Comparison of ENCODE assay signal across 8 cellular contexts in genomic region chr2:101307950-101308431, GRCh38. TPM values are rescaled to one million over a fixed set of nuclear protein-coding genes. Genes with fewer than 3 reads are reported as not detected.
DNase-seq lines count a peak whose midpoint lies in the region; ATAC-seq and TF ChIP-seq lines count a peak whose summit lies in the region.

No MANE protein-coding gene starts in this region.

- H2BK15ac ChIP-seq in mesenchymal stem cell (ENCODE audit: low read depth, poor library complexity, severe bottlenecking): no peak overlapping the region

- H3K27me3 Mint-ChIP-seq in T-helper 1 cell treated with Interleukin-12 subunit alpha and Interleukin-12 subunit beta and Interleukin-4 antibody, amounts not matched to agents 30 μg/mL and 1 μg/mL, for 36 hours (ENCODE audit: low read depth): no peaks in the 10 kb centered on the region
- no peaks in the 10 kb centered on the region for H3K27me3 Mint-ChIP-seq in dendritic cell treated with granulocyte-macrophage colony-stimulating factor and Interleukin-4, amounts not matched to agents 40 ng/mL and 50 ng/mL, for 4 days

- peak overlapping the region; percentile 96 for H4K8ac ChIP-seq in mesenchymal stem cell (ENCODE audit: low read length)

- peak overlapping the region in 1 of 2 experiments; percentile 98 for H3K14ac ChIP-seq in mesenchymal stem cell (ENCODE audit: low read length in 2 of 2)

- peaks cover 37% of the 10 kb centered on the region for H3K36me3 Mint-ChIP-seq in T-helper 1 cell treated with Interleukin-12 subunit alpha and Interleukin-12 subunit beta and Interleukin-4 antibody, amounts not matched to agents 30 μg/mL and 1 μg/mL, for 36 hours (ENCODE audit: low read depth)
- peaks cover 39% of the 10 kb centered on the region for H3K36me3 Mint-ChIP-seq in dendritic cell treated with granulocyte-macrophage colony-stimulating factor and Interleukin-4, amounts not matched to agents 40 ng/mL and 50 ng/mL, for 4 days (ENCODE audit: low read depth)

- H4K91ac ChIP-seq in mesenchymal stem cell (ENCODE audit: low read length): peak overlapping the region; percentile 94

- peaks cover 60% of the 10 kb centered on the region for H3K4me1 Mint-ChIP-seq in T-helper 1 cell treated with Interleukin-12 subunit alpha and Interleukin-12 subunit beta and Interleukin-4 antibody, amounts not matched to agents 30 μg/mL and 1 μg/mL, for 36 hours (ENCODE audit: low read depth)
- H3K4me1 Mint-ChIP-seq in dendritic cell treated with granulocyte-macrophage colony-stimulating factor and Interleukin-4, amounts not matched to agents 40 ng/mL and 50 ng/mL, for 4 days (ENCODE audit: low read depth): peaks cover 57% of the 10 kb centered on the region

- peak overlapping the region; percentile 41 to 42 for H2BK12ac ChIP-seq in mesenchymal stem cell (ENCODE audit: low read length in 2 of 2)

- 2% methylated on average over 54 of the region's 57 CpGs for WGBS in mesenchymal stem cell
- WGBS in tibial nerve, 2 donors: 0 to 1% methylated on average over 5 to 15 of the region's 57 CpGs

- H3K4ac ChIP-seq in mesenchymal stem cell (ENCODE audit: low read depth in 1 of 2, low read length in 2 of 2): peak overlapping the region; percentile 57 to 94

- no peak for TF ChIP-seq EP300 in tibial nerve (IDR thresholded peaks at IDR 0.05)

- H3K9me3 Mint-ChIP-seq in T-helper 1 cell treated with Interleukin-12 subunit alpha and Interleukin-12 subunit beta and Interleukin-4 antibody, amounts not matched to agents 30 μg/mL and 1 μg/mL, for 36 hours: no peaks in the 10 kb centered on the region
- no peaks in the 10 kb centered on the region for H3K9me3 Mint-ChIP-seq in dendritic cell treated with granulocyte-macrophage colony-stimulating factor and Interleukin-4, amounts not matched to agents 40 ng/mL and 50 ng/mL, for 4 days

- H3K4me1 ChIP-seq in mesenchymal stem cell (ENCODE audit: control insufficient read depth, insufficient read depth, low read depth, low read length): peaks cover 14% of the 10 kb centered on the region
- peaks cover 0 to 56% (median 33%) of the 10 kb centered on the region in 4 donors for H3K4me1 ChIP-seq in tibial nerve

- peak overlapping the region; percentile 97 for H3K9ac ChIP-seq in mesenchymal stem cell (ENCODE audit: low read length)

- ATAC-seq in HG03064 (IDR thresholded peaks at IDR 0.05; ENCODE audit: low read depth, unreplicated experiment): peak; percentile 16

- H3K18ac ChIP-seq in mesenchymal stem cell (ENCODE audit: low read depth in 1 of 2, low read length in 2 of 2): peak overlapping the region; percentile 99 to 100

- H3K4me3 ChIP-seq in mesenchymal stem cell (ENCODE audit: insufficient read depth in 1 of 2, low read depth in 1 of 2, low read length in 2 of 2): peak overlapping the region; percentile 95 to 98
- peak overlapping the region; percentile 65 to 100 (median 93) for H3K4me3 ChIP-seq in tibial nerve

- peak overlapping the region; percentile 74 for H2BK120ac ChIP-seq in mesenchymal stem cell (ENCODE audit: low read depth, low read length)

- H2AK5ac ChIP-seq in mesenchymal stem cell (ENCODE audit: low read length, severe bottlenecking): peak overlapping the region; percentile 53

- H3K36me3 ChIP-seq in mesenchymal stem cell (ENCODE audit: control insufficient read depth in 1 of 2, insufficient read depth in 2 of 2, low read depth in 1 of 2, low read length in 2 of 2): peaks cover 0 to 2% of the 10 kb centered on the region in 2 experiments
- no peaks in the 10 kb centered on the region for H3K36me3 ChIP-seq in tibial nerve

- H3K27me3 ChIP-seq in mesenchymal stem cell (ENCODE audit: control insufficient read depth in 1 of 2, insufficient read depth in 1 of 2, low read length in 2 of 2) (no peaks in the 10 kb centered on the region), tibial nerve (no peaks in the 10 kb centered on the region)

- H2BK5ac ChIP-seq in mesenchymal stem cell (ENCODE audit: low read depth, low read length, poor library complexity, severe bottlenecking): peak overlapping the region; percentile 32

- H2AFZ ChIP-seq in mesenchymal stem cell (ENCODE audit: low read depth, low read length): peak overlapping the region; percentile 79

- no peak overlapping the region for H3K27ac ChIP-seq in mesenchymal stem cell (ENCODE audit: low read length, poor library complexity, severe bottlenecking)
- H3K27ac ChIP-seq in tibial nerve: peak overlapping the region; percentile 88 to 98 (median 91)

- DNase-seq in NCI-H82 (lab: John Stamatoyannopoulos, UW) (peak; percentile 62), NCI-H82 treated with DMSO at 0.1 percent for 48 hours (lab: John Stamatoyannopoulos, UW; ENCODE audit: unreplicated experiment) (no peak), mesenchymal stem cell (peak; percentile 41), tibial nerve (ENCODE audit: low spot score in 2 of 2) (no peak), NCI-H1092 treated with DMSO at 0.1 percent for 48 hours (lab: John Stamatoyannopoulos, UW) (no peak)

- peaks cover 3% of the 10 kb centered on the region for H3K79me1 ChIP-seq in mesenchymal stem cell (replicated peaks; ENCODE audit: low read length, poor library complexity, severe bottlenecking)

- intact Hi-C loops in dendritic cell treated with granulocyte-macrophage colony-stimulating factor and Interleukin-4, amounts not matched to agents 40 ng/mL and 50 ng/mL, for 4 days (cut with micrococcal nuclease): loop anchor here (5.0 kb wide), 1 partner anchor 34 kb away; no protein-coding TSS in a partner anchor

- H3K23ac ChIP-seq in mesenchymal stem cell (ENCODE audit: low read length in 2 of 2): peak overlapping the region in 1 of 2 experiments; percentile 92

- H3K27ac Mint-ChIP-seq in T-helper 1 cell treated with Interleukin-12 subunit alpha and Interleukin-12 subunit beta and Interleukin-4 antibody, amounts not matched to agents 30 μg/mL and 1 μg/mL, for 36 hours: peak overlapping the region; percentile 99
- peak overlapping the region; percentile 87 for H3K27ac Mint-ChIP-seq in dendritic cell treated with granulocyte-macrophage colony-stimulating factor and Interleukin-4, amounts not matched to agents 40 ng/mL and 50 ng/mL, for 4 days

- H3K9me3 ChIP-seq in mesenchymal stem cell (ENCODE audit: control insufficient read depth, low read length): no peaks in the 10 kb centered on the region
- H3K9me3 ChIP-seq in tibial nerve: no peaks in the 10 kb centered on the region

- peak overlapping the region; percentile 99 for H3K4me3 Mint-ChIP-seq in T-helper 1 cell treated with Interleukin-12 subunit alpha and Interleukin-12 subunit beta and Interleukin-4 antibody, amounts not matched to agents 30 μg/mL and 1 μg/mL, for 36 hours
- peak overlapping the region; percentile 85 for H3K4me3 Mint-ChIP-seq in dendritic cell treated with granulocyte-macrophage colony-stimulating factor and Interleukin-4, amounts not matched to agents 40 ng/mL and 50 ng/mL, for 4 days

- TF ChIP-seq POLR2A in tibial nerve (IDR thresholded peaks at IDR 0.05): no peak

- no peak for TF ChIP-seq CTCF in tibial nerve (IDR thresholded peaks at IDR 0.05)

- peak overlapping the region; percentile 92 for H3K4me2 ChIP-seq in mesenchymal stem cell (ENCODE audit: low read length, poor library complexity, severe bottlenecking)

RNA-seq across cellular contexts. Expression of gene RNF149, which starts 0.5 kb away (rescaled TPM):
- 26.5 TPM for polyA plus RNA-seq in mesenchymal stem cell (2013, experiment 1 of 2)
- polyA plus RNA-seq in mesenchymal stem cell (2013, experiment 2 of 2): 28.5 TPM
- 100 to 1,000 TPM in 1 of 4 donors, 10 to 100 TPM in 3; 61.0 to 108 (median 67.3) TPM for total RNA-seq in tibial nerve

RNA-seq across cellular contexts. Expression of gene CNOT11, which starts 55.3 kb away (rescaled TPM):
- 41.6 TPM for polyA plus RNA-seq in mesenchymal stem cell (2013, experiment 1 of 2)
- 40.2 TPM for polyA plus RNA-seq in mesenchymal stem cell (2013, experiment 2 of 2)
- 10 to 100 TPM; 17.5 to 29.9 (median 19.6) TPM for total RNA-seq in tibial nerve

Comparison
In these comparisons a context has a peak if more than half of its experiments do, and no peak if none do; other contexts are left out.
1. DNase-seq: peak in NCI-H82 (single experiment) and mesenchymal stem cell (single experiment); none in NCI-H82 treated with DMSO at 0.1 percent for 48 hours (single experiment), tibial nerve (0 of 2) and NCI-H1092 treated with DMSO at 0.1 percent for 48 hours (single experiment).